19 cellular contexts compared by ENCODE assay signal in genomic region chr7:31107106-31108090, GRCh38. TPM values are rescaled to one million over a fixed set of nuclear protein-coding genes. Genes with fewer than 3 reads are reported as not detected.
DNase-seq lines count a peak whose midpoint lies in the region; ATAC-seq and TF ChIP-seq lines count a peak whose summit lies in the region.
"Had no signal": no experiment of that assay in that cellular context is flagged by ENCODE, and none has a peak within 500 bp of the region (broad histone marks: within the 10 kb centered on the region; RNA-seq: fewer than 3 reads in every experiment).

No MANE protein-coding gene starts in this region.

- intact Hi-C loops in IMR-90 (cut with micrococcal nuclease) = no loop called here
- intact Hi-C loops in left lung (cut with DNase I) = no loop called here

- dilution Hi-C loops in IMR-90 (cut with HindIII; ENCODE audit: low sequenced_read_pairs, unreplicated experiment) = no loop called here

- no TSS peak for BruUV-seq in IMR-90 (replicated peaks; lab: Mats Ljungman, UMichigan)

- no peak overlapping the region for H3K56ac ChIP-seq in IMR-90 (ENCODE audit: extremely low read depth, insufficient read depth, low read length)

- in situ Hi-C loops in GM13976 (cut with MboI; ENCODE audit: low sequenced_read_pairs, unreplicated experiment) (no loop called here), IMR-90 (cut with MboI; ENCODE audit: low sequenced_read_pairs) (no loop called here)

- H3K14ac ChIP-seq in IMR-90 (replicated peaks; ENCODE audit: low read depth, low read length) = no peak overlapping the region

- no peaks in the 10 kb centered on the region for H4K20me1 ChIP-seq in IMR-90 (ENCODE audit: insufficient read depth, low read length)

- H3K4me1 ChIP-seq in IMR-90 (ENCODE audit: control insufficient read depth, insufficient read depth, low read length) (no peaks in the 10 kb centered on the region), left lung (no peaks in the 10 kb centered on the region)
- H3K4me1 ChIP-seq: SJCRH30 had no signal

- no peak overlapping the region for H2AK5ac ChIP-seq in IMR-90 (ENCODE audit: low read depth, low read length)

- H3K4me2 ChIP-seq in IMR-90 (ENCODE audit: low read depth, low read length) = no peak overlapping the region
- H3K4me2 ChIP-seq: PC-9 had no signal

- no peak overlapping the region for H3K27ac ChIP-seq in IMR-90 (ENCODE audit: insufficient read depth, low read length)
- no peak overlapping the region for H3K27ac ChIP-seq in left lung
- H3K27ac ChIP-seq: C4-2B, PC-9, SJCRH30 had no signal

- H3K9me3 ChIP-seq in IMR-90 (ENCODE audit: control insufficient read depth, insufficient read depth, low read length) = no peaks in the 10 kb centered on the region
- H3K9me3 ChIP-seq in left lung = no peaks in the 10 kb centered on the region
- H3K9me3 ChIP-seq: SJCRH30 had no signal

- TF ChIP-seq CTCF in GM13976 (IDR thresholded peaks at IDR 0.05; ENCODE audit: borderline replicate concordance, control extremely low read depth, extremely low read depth, insufficient read depth, missing control alignments) (no peak), IMR-90 (conservative IDR thresholded peaks at IDR 0.05; ENCODE audit: low read depth, low read length) (no peak), endothelial cell (IDR thresholded peaks at IDR 0.05; ENCODE audit: unreplicated experiment) (no peak), type B pancreatic cell (conservative IDR thresholded peaks at IDR 0.05) (no peak), left lung (IDR thresholded peaks at IDR 0.05) (no peak)

- H3K9me1 ChIP-seq in IMR-90 (ENCODE audit: insufficient read depth, low read length) = no peaks in the 10 kb centered on the region

- H3K4me3 Mint-ChIP-seq in endothelial cell (ENCODE audit: unreplicated experiment) (peak overlapping the region; percentile 37), type B pancreatic cell (no peak overlapping the region)

- TF ChIP-seq POLR2A in IMR-90 (IDR thresholded peaks at IDR 0.05; ENCODE audit: low read depth, low read length) = no peak

- H3K9me3 Mint-ChIP-seq in endothelial cell (ENCODE audit: unreplicated experiment) (no peaks in the 10 kb centered on the region), type B pancreatic cell (no peaks in the 10 kb centered on the region)

- no peak overlapping the region for H2AFZ ChIP-seq in IMR-90 (replicated peaks; ENCODE audit: low read length, poor library complexity)
- H2AFZ ChIP-seq: PC-9 had no signal

- H2AK9ac ChIP-seq in IMR-90 (replicated peaks; ENCODE audit: low read depth, low read length, poor library complexity) = no peak overlapping the region

- H3K36me3 Mint-ChIP-seq in endothelial cell (ENCODE audit: low read depth, unreplicated experiment) = peaks cover 14% of the 10 kb centered on the region
- H3K36me3 Mint-ChIP-seq in type B pancreatic cell = no peaks in the 10 kb centered on the region

- ATAC-seq in IMR-90 (ENCODE audit: low read depth) (no peak), left lung (no peak)

- H3K4ac ChIP-seq in IMR-90 (ENCODE audit: low read depth, low read length) = no peak overlapping the region

- 43% methylated on average over 4 of the region's 15 CpGs; no CpG with 5 or more reads in 1 of the 2 experiments for WGBS in IMR-90 (ENCODE audit: extremely low coverage in 2 of 2, insufficient read length in 1 of 2), 2 experiments

- H3K4me3 ChIP-seq in IMR-90 (ENCODE audit: insufficient read depth, low read depth, low read length) (no peak overlapping the region), left lung (no peak overlapping the region)
- H3K4me3 ChIP-seq: PC-9, SJCRH30 had no signal

- H2BK15ac ChIP-seq in IMR-90 (ENCODE audit: low read depth, low read length) = no peak overlapping the region

- H3K27ac Mint-ChIP-seq in endothelial cell (ENCODE audit: unreplicated experiment) (peak overlapping the region; percentile 18), type B pancreatic cell (no peak overlapping the region)

- POLR2A ChIA-PET in IMR-90 (lab: Charles Lee; ENCODE audit: unreplicated experiment) = no interaction called here

- TF ChIP-seq RAD21 in IMR-90 (IDR thresholded peaks at IDR 0.05; ENCODE audit: low read length) = no peak

- H3K36me3 ChIP-seq in IMR-90 (ENCODE audit: control insufficient read depth, insufficient read depth, low read length) (no peaks in the 10 kb centered on the region), left lung (no peaks in the 10 kb centered on the region)
- H3K36me3 ChIP-seq: SJCRH30 had no signal

- no peak overlapping the region for H4K5ac ChIP-seq in IMR-90 (ENCODE audit: low read depth, low read length)

- H3K23ac ChIP-seq in IMR-90 (ENCODE audit: low read depth, low read length) = no peak overlapping the region

- CTCF ChIA-PET in IMR-90 (lab: Yijun Ruan, JAX) = no interaction called here

- no peak overlapping the region for H2BK5ac ChIP-seq in IMR-90 (ENCODE audit: low read depth, low read length, poor library complexity, severe bottlenecking)

- H4K91ac ChIP-seq in IMR-90 (ENCODE audit: insufficient read depth, low read depth, low read length) = no peak overlapping the region

- no peaks in the 10 kb centered on the region for H3K4me1 Mint-ChIP-seq in endothelial cell (ENCODE audit: unreplicated experiment)
- no peaks in the 10 kb centered on the region for H3K4me1 Mint-ChIP-seq in type B pancreatic cell (ENCODE audit: unreplicated experiment)

- no peak overlapping the region for H2BK120ac ChIP-seq in IMR-90 (ENCODE audit: low read depth, low read length)

- H4K8ac ChIP-seq in IMR-90 (ENCODE audit: low read depth in 2 of 2, low read length in 2 of 2) = no peak overlapping the region

- H3K9ac ChIP-seq in IMR-90 (ENCODE audit: low read depth, low read length) = no peak overlapping the region

- no peaks in the 10 kb centered on the region for H3K79me1 ChIP-seq in IMR-90 (ENCODE audit: low read depth in 1 of 2, low read length in 2 of 2)

- peak; percentile 19 for DNase-seq in GM13976 (ENCODE audit: low spot score)
- no peak for DNase-seq in IMR-90
- DNase-seq in endothelial cell (ENCODE audit: low spot score) = no peak
- DNase-seq in type B pancreatic cell (ENCODE audit: extremely low spot score, unreplicated experiment) = peak; percentile 51
- no peak for DNase-seq in NCI-H1105 (lab: John Stamatoyannopoulos, UW)
- DNase-seq in T-helper 1 cell = no peak
- DNase-seq in left lung = no peak
- DNase-seq: ACHN, AML-193, DMS79, Karpas-422, NCI-H1436, NCI-H2029, NCI-H526, PC-9, SJCRH30 had no signal

- H3K27me3 ChIP-seq in IMR-90 (ENCODE audit: control insufficient read depth, insufficient read depth, low read length) (peaks cover 6% of the 10 kb centered on the region), left lung (no peaks in the 10 kb centered on the region)
- H3K27me3 ChIP-seq: SJCRH30 had no signal

- H3K27me3 Mint-ChIP-seq in endothelial cell (ENCODE audit: unreplicated experiment) (peaks cover 18% of the 10 kb centered on the region), type B pancreatic cell (peaks cover 20% of the 10 kb centered on the region)

- H2BK20ac ChIP-seq in IMR-90 (ENCODE audit: low read depth, low read length) = no peak overlapping the region

- H3K18ac ChIP-seq in IMR-90 (ENCODE audit: low read depth, low read length) = no peak overlapping the region

TF ChIP-seq in IMR-90, 13 proteins besides CTCF, POLR2A, EP300 and RAD21:
- TF ChIP-seq NFE2L2 (IDR thresholded peaks at IDR 0.05; ENCODE audit: low read depth, low read length) (no peak), CEBPB (IDR thresholded peaks at IDR 0.05; ENCODE audit: low read depth, low read length) (peak; percentile 63)

RNA-seq across cellular contexts. Expression of gene ADCYAP1R1, which starts 55.3 kb away (rescaled TPM):
- total RNA-seq in IMR-90 (2012; rRNA removed) (not detected in 2 replicates), endothelial cell (ENCODE audit: unreplicated experiment) (39.3 TPM), type B pancreatic cell (ENCODE audit: low replicate concordance) (0.24 and 2.8 TPM in 2 replicates), left lung (1 to 10 TPM in 1 of 2 donors, under 1 TPM in 1; 0.92 to 1.4 TPM)
- polyA plus RNA-seq in IMR-90 (2012; rRNA removed) = not detected in 2 replicates
- polyA plus RNA-seq in IMR-90 (2012; cell fraction: cytosol; rRNA removed) = not detected in 2 replicates
- polyA plus RNA-seq in IMR-90 (2012; cell fraction: nucleus; rRNA removed; ENCODE audit: low replicate concordance) = not detected in 2 replicates
- total RNA-seq: HT-29, MCF 10A, PC-9, SJCRH30 had no signal

Comparison
In these comparisons a context has a peak if more than half of its experiments do, and no peak if none do; other contexts are left out.
1. DNase-seq: peak in GM13976 (single experiment) and type B pancreatic cell (single experiment); none in IMR-90 (single experiment), endothelial cell (single experiment), NCI-H1105 (single experiment), T-helper 1 cell (0 of 5) and left lung (0 of 2).
2. RNA of gene ADCYAP1R1, which starts 55.3 kb away (total RNA-seq): 39.3 TPM in endothelial cell (single experiment); 0.24 to 2.8 TPM in type B pancreatic cell, 0.92 to 1.4 TPM in left lung and not detected in IMR-90; every median in the first group is over 10 times any median in the second.